ENCODE assay signal across 13 cellular contexts in genomic region chr11:88307749-88308425, GRCh38.
A peak's percentile ranks its signal among the peaks of the same experiment; 100 is the strongest.
DNase-seq lines count a peak whose midpoint lies in the region; ATAC-seq lines count a peak whose summit lies in the region.
"Had no signal": no experiment of that assay in that cellular context is flagged by ENCODE, and none has a peak within 500 bp of the region (broad histone marks: within the 10 kb centered on the region; RNA-seq: fewer than 3 reads in every experiment).

No MANE protein-coding gene starts in this region.

- peak; percentile 79 for ATAC-seq in GM18517 (IDR thresholded peaks at IDR 0.05; ENCODE audit: unreplicated experiment)
- ATAC-seq in GM21528 (IDR thresholded peaks at IDR 0.05; ENCODE audit: low FRiP score, unreplicated experiment), result peak; percentile 69
- peak; percentile 76 for ATAC-seq in HG03095 (IDR thresholded peaks at IDR 0.05; ENCODE audit: unreplicated experiment)
- ATAC-seq: sciatic nerve had no signal

- peak; percentile 80 for DNase-seq in iPS DF 4.7 (ENCODE audit: extremely low read depth, low spot score)
- no peak for DNase-seq in activated gamma-delta T cell treated with Interleukin-2 at 50 U/mL for 16 hours
- DNase-seq in NCI-H146 (lab: John Stamatoyannopoulos, UW), result no peak
- no peak for DNase-seq in stimulated activated CD4-positive, alpha-beta T cell treated with anti-CD3 and anti-CD28 coated beads, Interleukin-4, amount 100 ng/mL, for 4 hours
- no peak for DNase-seq in KG1 (lab: John Stamatoyannopoulos, UW)
- DNase-seq: activated CD8-positive, alpha-beta memory T cell treated with anti-CD3 and anti-CD28 coated beads for 24 hours; BE2C; MM.1S; uterus had no signal
